Comparison of ENCODE assay signal across 17 cellular contexts in genomic region chr6:154227862-154228520, GRCh38.
"Had no signal": no experiment of that assay in that cellular context is flagged by ENCODE, and none has a peak within 500 bp of the region (broad histone marks: within the 10 kb centered on the region; RNA-seq: fewer than 3 reads in every experiment).

No MANE protein-coding gene starts in this region.

- H3K4me1 Mint-ChIP-seq: nephron had no signal

- H3K4me3 ChIP-seq: breast epithelium, esophagus muscularis mucosa, sigmoid colon, SJSA1, suprapubic skin, upper lobe of right lung had no signal

- DNase-seq: activated CD4-positive, alpha-beta T cell treated with anti-CD3 and anti-CD28 coated beads for 1 hour; activated CD8-positive, alpha-beta memory T cell treated with anti-CD3 and anti-CD28 coated beads for 24 hours; activated gamma-delta T cell treated with Interleukin-2 at 50 U/mL for 16 hours; aorta; glutamatergic neuron; left cardiac atrium; sigmoid colon; stimulated activated CD4-positive, alpha-beta T cell treated with anti-CD3 and anti-CD28 coated beads, Interleukin-2, amount 100 ng/mL, for 24 hours; stimulated activated naive CD4-positive, alpha-beta T cell; SW 1271; T-helper 9 cell; upper lobe of right lung had no signal

- H3K9me3 Mint-ChIP-seq: nephron had no signal

- H3K4me3 Mint-ChIP-seq: nephron had no signal

- H3K27ac Mint-ChIP-seq: nephron had no signal

- ATAC-seq: left cardiac atrium, upper lobe of right lung had no signal

- H3K27ac ChIP-seq: breast epithelium, esophagus muscularis mucosa, sigmoid colon, SJSA1, suprapubic skin, upper lobe of right lung had no signal
